Comparison of ENCODE assay signal across 19 cellular contexts in genomic region chr18:54713386-54713785, GRCh38.
A peak's percentile ranks its signal among the peaks of the same experiment; 100 is the strongest.
DNase-seq lines count a peak whose midpoint lies in the region; ATAC-seq and TF ChIP-seq lines count a peak whose summit lies in the region.
"Had no signal": no experiment of that assay in that cellular context is flagged by ENCODE, and none has a peak within 500 bp of the region (broad histone marks: within the 10 kb centered on the region; RNA-seq: fewer than 3 reads in every experiment).

No MANE protein-coding gene starts in this region.

- peaks cover 3% of the 10 kb centered on the region for H3K27me3 Mint-ChIP-seq in activated CD4-positive, alpha-beta T cell treated with anti-CD3 and anti-CD28 coated beads, Interleukin-2, amount 10 ng/mL, durations not matched to agents 7 days and 5 days
- peaks cover 38% of the 10 kb centered on the region for H3K27me3 Mint-ChIP-seq in activated T-helper 2 cell treated with anti-CD3 and anti-CD28 coated beads, Interferon-gamma antibody, Interleukin-2, Interleukin-4, amounts not matched to agents 10 μg/mL and 5 μg/mL and 100 μg/mL, durations not matched to agents 14 hours and 24 hours and 36 hours (ENCODE audit: low read depth)

- peaks cover 62% of the 10 kb centered on the region for H3K4me1 Mint-ChIP-seq in activated CD4-positive, alpha-beta T cell treated with anti-CD3 and anti-CD28 coated beads, Interleukin-2, amount 10 ng/mL, durations not matched to agents 7 days and 5 days
- peaks cover 59% of the 10 kb centered on the region for H3K4me1 Mint-ChIP-seq in activated T-helper 2 cell treated with anti-CD3 and anti-CD28 coated beads, Interferon-gamma antibody, Interleukin-2, Interleukin-4, amounts not matched to agents 10 μg/mL and 5 μg/mL and 100 μg/mL, durations not matched to agents 14 hours and 24 hours and 36 hours (ENCODE audit: low read depth)

- peaks cover 2% of the 10 kb centered on the region for H3K9me3 Mint-ChIP-seq in activated CD4-positive, alpha-beta T cell treated with anti-CD3 and anti-CD28 coated beads, Interleukin-2, amount 10 ng/mL, durations not matched to agents 7 days and 5 days
- H3K9me3 Mint-ChIP-seq in activated T-helper 2 cell treated with anti-CD3 and anti-CD28 coated beads, Interferon-gamma antibody, Interleukin-2, Interleukin-4, amounts not matched to agents 10 μg/mL and 5 μg/mL and 100 μg/mL, durations not matched to agents 14 hours and 24 hours and 36 hours = no peaks in the 10 kb centered on the region

- H3K4me3 ChIP-seq in BLaER1 = no peak overlapping the region
- H3K4me3 ChIP-seq in PC-9 = no peak overlapping the region
- H3K4me3 ChIP-seq: K562 had no signal

- no TSS peak for BruUV-seq in PC-9 (replicated peaks; lab: Mats Ljungman, UMichigan)

- H3K27ac ChIP-seq in BLaER1 (no peak overlapping the region), PC-9 (no peak overlapping the region)

- H3F3A ChIP-seq in PC-9 (ENCODE audit: insufficient read depth, low read depth) = no peaks in the 10 kb centered on the region

- peak overlapping the region; percentile 33 for H3K4me3 Mint-ChIP-seq in activated CD4-positive, alpha-beta T cell treated with anti-CD3 and anti-CD28 coated beads, Interleukin-2, amount 10 ng/mL, durations not matched to agents 7 days and 5 days
- no peak overlapping the region for H3K4me3 Mint-ChIP-seq in activated T-helper 2 cell treated with anti-CD3 and anti-CD28 coated beads, Interferon-gamma antibody, Interleukin-2, Interleukin-4, amounts not matched to agents 10 μg/mL and 5 μg/mL and 100 μg/mL, durations not matched to agents 14 hours and 24 hours and 36 hours (ENCODE audit: low read depth)

- DNase-seq in activated CD4-positive, alpha-beta T cell treated with anti-CD3 and anti-CD28 coated beads, Interleukin-2, amount 10 ng/mL, durations not matched to agents 7 days and 5 days = peak; percentile 57
- no peak for DNase-seq in activated CD4-positive, alpha-beta T cell treated with anti-CD3 and anti-CD28 coated beads, Interleukin-2, amount 50 U/mL, for 4 hours
- peak; percentile 38 for DNase-seq in OCI-M1 (lab: John Stamatoyannopoulos, UW)
- peak; percentile 20 for DNase-seq in activated T-helper 2 cell treated with anti-CD3 and anti-CD28 coated beads, Interferon-gamma antibody, Interleukin-2, Interleukin-4, amounts not matched to agents 10 μg/mL and 5 μg/mL and 100 μg/mL, durations not matched to agents 14 hours and 24 hours and 36 hours (ENCODE audit: low spot score)
- DNase-seq in PC-9 = no peak
- no peak for DNase-seq in left colon
- DNase-seq: C1 segment of cervical spinal cord, COR-L47, DMS153, GOT3, NCI-H1436 treated with DMSO at 0.1 percent for 48 hours, NCI-H2029 treated with DMSO at 0.1 percent for 48 hours, NCI-H2171 treated with DMSO at 0.1 percent for 48 hours, NCI-H510A, NCI-H774 had no signal

- peaks cover 35% of the 10 kb centered on the region for H3K4me1 ChIP-seq in BLaER1
- H3K4me1 ChIP-seq in PC-9 (replicated peaks; ENCODE audit: insufficient read depth) = peaks cover 13% of the 10 kb centered on the region

- H3K4me2 ChIP-seq in BLaER1 (0 out of 2 replicates have a peak overlapping the region, but pooled peaks have one; percentile 10), PC-9 (no peak overlapping the region)

- H3K27me3 ChIP-seq in BLaER1 = no peaks in the 10 kb centered on the region
- H3K27me3 ChIP-seq in PC-9 (ENCODE audit: insufficient read depth, low read depth) = no peaks in the 10 kb centered on the region

- H3K36me3 ChIP-seq in BLaER1 (no peaks in the 10 kb centered on the region), PC-9 (ENCODE audit: low read depth) (no peaks in the 10 kb centered on the region)

- H3K9me2 ChIP-seq in PC-9 (ENCODE audit: insufficient read depth) = no peaks in the 10 kb centered on the region

- intact Hi-C loops in activated T-helper 2 cell treated with anti-CD3 and anti-CD28 coated beads, Interferon-gamma antibody, Interleukin-2, Interleukin-4, amounts not matched to agents 10 μg/mL and 5 μg/mL and 100 μg/mL, durations not matched to agents 14 hours and 24 hours and 36 hours (cut with micrococcal nuclease) = loop anchor here (1.0 to 10.0 kb wide), 6 partner anchors 63 to 565 kb away; no protein-coding TSS in a partner anchor
- intact Hi-C loops in PC-9 (cut with micrococcal nuclease; ENCODE audit: unreplicated experiment) = no loop called here
- intact Hi-C loops in left colon (cut with DNase I, micrococcal nuclease) = no loop called here

- TF ChIP-seq CTCF in PC-9 (conservative IDR thresholded peaks at IDR 0.05) = no peak

- no peaks in the 10 kb centered on the region for H4K20me1 ChIP-seq in BLaER1
- no peaks in the 10 kb centered on the region for H4K20me1 ChIP-seq in PC-9 (ENCODE audit: insufficient read depth)

- H3K9ac ChIP-seq in BLaER1 = no peak overlapping the region

- H3K79me2 ChIP-seq in PC-9 (ENCODE audit: low read depth) = no peaks in the 10 kb centered on the region

- no peaks in the 10 kb centered on the region for H3K9me3 ChIP-seq in BLaER1
- no peaks in the 10 kb centered on the region for H3K9me3 ChIP-seq in PC-9 (ENCODE audit: insufficient read depth, low read depth)

- peak overlapping the region; percentile 88 for H3K27ac Mint-ChIP-seq in activated CD4-positive, alpha-beta T cell treated with anti-CD3 and anti-CD28 coated beads, Interleukin-2, amount 10 ng/mL, durations not matched to agents 7 days and 5 days
- H3K27ac Mint-ChIP-seq in activated T-helper 2 cell treated with anti-CD3 and anti-CD28 coated beads, Interferon-gamma antibody, Interleukin-2, Interleukin-4, amounts not matched to agents 10 μg/mL and 5 μg/mL and 100 μg/mL, durations not matched to agents 14 hours and 24 hours and 36 hours = no peak overlapping the region

- H3K36me3 Mint-ChIP-seq in activated CD4-positive, alpha-beta T cell treated with anti-CD3 and anti-CD28 coated beads, Interleukin-2, amount 10 ng/mL, durations not matched to agents 7 days and 5 days (ENCODE audit: low read depth) = peaks cover 5% of the 10 kb centered on the region
- H3K36me3 Mint-ChIP-seq in activated T-helper 2 cell treated with anti-CD3 and anti-CD28 coated beads, Interferon-gamma antibody, Interleukin-2, Interleukin-4, amounts not matched to agents 10 μg/mL and 5 μg/mL and 100 μg/mL, durations not matched to agents 14 hours and 24 hours and 36 hours (ENCODE audit: low read depth) = peaks cover 2% of the 10 kb centered on the region

- CTCF ChIA-PET in activated CD4-positive, alpha-beta T cell treated with anti-CD3 and anti-CD28 coated beads, Interleukin-2, amount 10 ng/mL, durations not matched to agents 7 days and 5 days (lab: Charles Lee) = interaction anchor here (0.8 to 1.1 kb wide), 3 partner anchors 19 to 269 kb away, joined by 3 to 6 read pairs (median 3); no protein-coding TSS in a partner anchor
- CTCF ChIA-PET in PC-9 (lab: Charles Lee) = no interaction called here

- POLR2A ChIA-PET in activated CD4-positive, alpha-beta T cell treated with anti-CD3 and anti-CD28 coated beads, Interleukin-2, amount 10 ng/mL, durations not matched to agents 7 days and 5 days (lab: Charles Lee) = no interaction called here
- POLR2A ChIA-PET in PC-9 (lab: Charles Lee; ENCODE audit: unreplicated experiment) = interaction anchor here (0.6 kb wide), 1 partner anchor 42 kb away, joined by 5 read pairs; no protein-coding TSS in a partner anchor

- ATAC-seq in GM21447 (IDR thresholded peaks at IDR 0.05; ENCODE audit: unreplicated experiment) (no peak), left colon (no peak)
- ATAC-seq: K562, Panc1 had no signal

- no peak overlapping the region for H2AFZ ChIP-seq in PC-9

Comparison
In these comparisons a context has a peak if more than half of its experiments do, and no peak if none do; other contexts are left out.
1. DNase-seq: peak in activated CD4-positive, alpha-beta T cell treated with anti-CD3 and anti-CD28 coated beads, Interleukin-2, amount 10 ng/mL, durations not matched to agents 7 days and 5 days (single experiment), OCI-M1 (single experiment) and activated T-helper 2 cell treated with anti-CD3 and anti-CD28 coated beads, Interferon-gamma antibody, Interleukin-2, Interleukin-4, amounts not matched to agents 10 μg/mL and 5 μg/mL and 100 μg/mL, durations not matched to agents 14 hours and 24 hours and 36 hours (single experiment); none in activated CD4-positive, alpha-beta T cell treated with anti-CD3 and anti-CD28 coated beads, Interleukin-2, amount 50 U/mL, for 4 hours (0 of 2), PC-9 (0 of 2) and left colon (0 of 2).